8 cellular contexts compared by ENCODE assay signal in the genomic region with DNA sequence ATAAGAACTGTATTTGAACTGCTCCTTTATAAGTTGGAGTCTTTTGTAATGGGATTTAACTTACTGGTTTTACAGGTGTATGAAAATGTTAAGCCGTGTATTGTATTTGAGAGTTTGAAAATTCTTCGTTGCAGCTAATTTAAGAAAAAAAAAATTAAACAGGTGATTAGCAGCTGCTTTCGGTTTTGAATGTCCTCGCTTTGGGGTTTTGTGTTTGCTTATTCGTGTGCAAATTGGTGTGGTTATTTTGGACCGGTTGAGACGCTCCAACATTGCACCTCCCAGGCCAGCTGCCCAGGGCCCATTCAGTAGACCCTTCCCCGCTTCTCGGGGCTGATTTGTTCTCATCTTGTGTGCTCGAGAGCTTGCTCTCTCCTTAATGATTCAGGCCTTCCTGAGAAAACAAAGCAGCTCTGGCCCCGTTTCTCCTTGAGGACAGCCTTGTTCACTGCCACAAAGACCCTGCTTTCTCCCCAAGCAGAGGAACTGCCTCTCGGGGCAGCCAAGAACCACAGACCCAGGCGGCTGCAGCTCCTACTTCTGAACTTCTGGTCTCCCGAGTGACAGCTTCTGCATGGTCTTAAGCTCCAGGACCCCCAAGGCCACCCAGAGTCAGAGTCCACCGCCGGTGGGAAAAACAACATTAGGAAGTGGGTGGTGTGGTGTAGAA.
A peak's percentile ranks its signal among the peaks of the same experiment; 100 is the strongest.
DNase-seq lines count a peak whose midpoint lies in the region; ATAC-seq and TF ChIP-seq lines count a peak whose summit lies in the region.

No MANE protein-coding gene starts in this region.

- no peak for ATAC-seq in activated CD8-positive, alpha-beta memory T cell treated with anti-CD3 and anti-CD28 coated beads, Interleukin-2, amount 10 ng/mL, durations not matched to agents 7 days and 5 days
- ATAC-seq in HG03025 (IDR thresholded peaks at IDR 0.05; ENCODE audit: low FRiP score, unreplicated experiment) = peak; percentile 59
- ATAC-seq in activated B cell treated with CpG ODN at 0.5 μM for 24 hours (ENCODE audit: low read depth) = peak; percentile 32

- no peak for DNase-seq in activated CD8-positive, alpha-beta memory T cell treated with anti-CD3 and anti-CD28 coated beads, Interleukin-2, amount 10 ng/mL, durations not matched to agents 7 days and 5 days
- no peak for DNase-seq in activated CD8-positive, alpha-beta memory T cell treated with anti-CD3 and anti-CD28 coated beads for 24 hours
- no peak for DNase-seq in activated B cell treated with CpG ODN at 0.5 μM for 24 hours
- no peak for DNase-seq in HFFc6
- DNase-seq in DMS 273 treated with DMSO at 0.1 percent for 48 hours (lab: John Stamatoyannopoulos, UW) = no peak
- no peak for DNase-seq in NCI-H69 (lab: John Stamatoyannopoulos, UW)

- peak overlapping the region; percentile 79 for H3K27ac Mint-ChIP-seq in activated CD8-positive, alpha-beta memory T cell treated with anti-CD3 and anti-CD28 coated beads, Interleukin-2, amount 10 ng/mL, durations not matched to agents 7 days and 5 days
- H3K27ac Mint-ChIP-seq in activated B cell treated with CpG ODN at 0.5 μM for 24 hours = peak overlapping the region; percentile 79
- no peak overlapping the region for H3K27ac Mint-ChIP-seq in HFFc6

- peaks cover 22% of the 10 kb centered on the region for H3K4me1 ChIP-seq in mucosa of stomach (ENCODE audit: control insufficient read depth, insufficient read depth, low read length)

- POLR2A ChIA-PET in activated B cell treated with CpG ODN at 0.5 μM for 24 hours (lab: Charles Lee) = interaction anchor here (0.5 to 1.6 kb wide), 6 partner anchors 10 to 100 kb away, joined by 3 to 8 read pairs (median 4); a partner anchor contains a TSS

- no peaks in the 10 kb centered on the region for H3K9me3 Mint-ChIP-seq in activated CD8-positive, alpha-beta memory T cell treated with anti-CD3 and anti-CD28 coated beads, Interleukin-2, amount 10 ng/mL, durations not matched to agents 7 days and 5 days (ENCODE audit: low read depth)
- H3K9me3 Mint-ChIP-seq in activated B cell treated with CpG ODN at 0.5 μM for 24 hours (no peaks in the 10 kb centered on the region), HFFc6 (no peaks in the 10 kb centered on the region)

- H3K27me3 ChIP-seq in mucosa of stomach (ENCODE audit: control insufficient read depth, insufficient read depth, low read length) = no peaks in the 10 kb centered on the region

- peak overlapping the region; percentile 54 for H3K4me3 Mint-ChIP-seq in activated CD8-positive, alpha-beta memory T cell treated with anti-CD3 and anti-CD28 coated beads, Interleukin-2, amount 10 ng/mL, durations not matched to agents 7 days and 5 days
- peak overlapping the region; percentile 74 for H3K4me3 Mint-ChIP-seq in activated B cell treated with CpG ODN at 0.5 μM for 24 hours
- H3K4me3 Mint-ChIP-seq in HFFc6 = no peak overlapping the region

- H3K9me3 ChIP-seq in mucosa of stomach (ENCODE audit: control insufficient read depth, low read length) = no peaks in the 10 kb centered on the region

- no peak for TF ChIP-seq CTCF in activated B cell treated with CpG ODN at 0.5 μM for 24 hours (IDR thresholded peaks at IDR 0.05)
- no peak for TF ChIP-seq CTCF in HFFc6 (IDR thresholded peaks at IDR 0.05)

- H3K27me3 Mint-ChIP-seq in activated CD8-positive, alpha-beta memory T cell treated with anti-CD3 and anti-CD28 coated beads, Interleukin-2, amount 10 ng/mL, durations not matched to agents 7 days and 5 days = no peaks in the 10 kb centered on the region
- H3K27me3 Mint-ChIP-seq in activated B cell treated with CpG ODN at 0.5 μM for 24 hours = no peaks in the 10 kb centered on the region
- H3K27me3 Mint-ChIP-seq in HFFc6 (ENCODE audit: insufficient read depth) = peaks cover 2% of the 10 kb centered on the region; the same call in 1 of the 2 replicates

- intact Hi-C loops in activated B cell treated with CpG ODN at 0.5 μM for 24 hours (cut with micrococcal nuclease) = loop anchor here (5.0 kb wide), 1 partner anchor 195 kb away; no protein-coding TSS in a partner anchor

- H3K4me3 ChIP-seq in mucosa of stomach (ENCODE audit: low read length) = no peak overlapping the region

- peaks cover 2% of the 10 kb centered on the region for H3K36me3 Mint-ChIP-seq in activated CD8-positive, alpha-beta memory T cell treated with anti-CD3 and anti-CD28 coated beads, Interleukin-2, amount 10 ng/mL, durations not matched to agents 7 days and 5 days
- H3K36me3 Mint-ChIP-seq in activated B cell treated with CpG ODN at 0.5 μM for 24 hours (ENCODE audit: low read depth) (peaks cover 7% of the 10 kb centered on the region), HFFc6 (ENCODE audit: low read depth) (0 out of 2 replicates have a peak, but pooled peaks cover 4% of the 10 kb centered on the region)

- H3K4me1 Mint-ChIP-seq in activated CD8-positive, alpha-beta memory T cell treated with anti-CD3 and anti-CD28 coated beads, Interleukin-2, amount 10 ng/mL, durations not matched to agents 7 days and 5 days = peaks cover 54% of the 10 kb centered on the region
- H3K4me1 Mint-ChIP-seq in activated B cell treated with CpG ODN at 0.5 μM for 24 hours = peaks cover 57% of the 10 kb centered on the region
- peaks cover 19% of the 10 kb centered on the region for H3K4me1 Mint-ChIP-seq in HFFc6 (ENCODE audit: low read depth)

- CTCF ChIA-PET in activated CD8-positive, alpha-beta memory T cell treated with anti-CD3 and anti-CD28 coated beads, Interleukin-2, amount 10 ng/mL, durations not matched to agents 7 days and 5 days (lab: Charles Lee) = interaction anchor here (1.5 to 3.4 kb wide), 3 partner anchors 75 to 115 kb away, joined by 4 to 20 read pairs (median 5); no protein-coding TSS in a partner anchor
- CTCF ChIA-PET in activated B cell treated with CpG ODN at 0.5 μM for 24 hours (lab: Charles Lee) = interaction anchor here (0.7 to 1.5 kb wide), 6 partner anchors 12 to 384 kb away, joined by 3 read pairs; no protein-coding TSS in a partner anchor

- H3K9ac ChIP-seq in mucosa of stomach (ENCODE audit: low read length) = peak overlapping the region; percentile 53

- no peaks in the 10 kb centered on the region for H3K36me3 ChIP-seq in mucosa of stomach (ENCODE audit: control insufficient read depth, insufficient read depth, low read length)
